In genomic region chr9:30329441-30329840, GRCh38 we compare ENCODE assay signal across 25 cellular contexts.
"Had no signal": no experiment of that assay in that cellular context is flagged by ENCODE, and none has a peak within 500 bp of the region (broad histone marks: within the 10 kb centered on the region; RNA-seq: fewer than 3 reads in every experiment).

No MANE protein-coding gene starts in this region.

- H3K27me3 ChIP-seq: ascending aorta, cardiac muscle cell, Peyer's patch had no signal

- H3K4me1 ChIP-seq: ascending aorta, Peyer's patch had no signal

- H3K36me3 ChIP-seq: ascending aorta, cardiac muscle cell, Peyer's patch had no signal

- H3K27ac ChIP-seq: ascending aorta, cardiac muscle cell, Peyer's patch had no signal

- DNase-seq: activated CD4-positive, alpha-beta T cell treated with anti-CD3 and anti-CD28 coated beads, Interleukin-2, amount 10 ng/mL, durations not matched to agents 24 days and 14 days; activated CD4-positive, alpha-beta T cell treated with anti-CD3 and anti-CD28 coated beads, Interleukin-2, amount 50 U/mL, for 4 hours; activated CD8-positive, alpha-beta T cell treated with anti-CD3 and anti-CD28 coated beads for 36 hours; activated gamma-delta T cell; activated naive CD4-positive, alpha-beta T cell treated with Interleukin-2 at 50 U/mL for 16 hours; activated naive CD8-positive, alpha-beta T cell treated with anti-CD3 and anti-CD28 coated beads, Interleukin-2, amount 10 ng/mL, durations not matched to agents 7 days and 5 days; activated T-cell treated with anti-CD3 and anti-CD28 coated beads, Interleukin-2, amount 50 U/mL, for 24 hours; amygdala; NCI-H1048; NCI-H1105 treated with DMSO at 0.1 percent for 48 hours; NCI-H1436; NCI-H1694; NCI-H1930; NCI-H2081 treated with DMSO at 0.1 percent for 48 hours; NCI-H510A; NCI-H526; NCI-H748 treated with DMSO at 0.1 percent for 48 hours; NK-92 treated with Interleukin-12 subunit alpha and Interleukin-12 subunit beta, amount 100 ng/mL, for 24 hours; PC-3; Peyer's patch; RPMI8226; SHP77 treated with DMSO at 0.1 percent for 48 hours had no signal

- H3K9me3 ChIP-seq: ascending aorta, Peyer's patch had no signal

- ATAC-seq: activated CD8-positive, alpha-beta T cell treated with anti-CD3 and anti-CD28 coated beads for 36 hours; K562; PC-3 had no signal

- H3K4me3 ChIP-seq: ascending aorta, cardiac muscle cell, K562, Peyer's patch had no signal
